Comparison of ENCODE assay signal across 12 cellular contexts in the genomic region with DNA sequence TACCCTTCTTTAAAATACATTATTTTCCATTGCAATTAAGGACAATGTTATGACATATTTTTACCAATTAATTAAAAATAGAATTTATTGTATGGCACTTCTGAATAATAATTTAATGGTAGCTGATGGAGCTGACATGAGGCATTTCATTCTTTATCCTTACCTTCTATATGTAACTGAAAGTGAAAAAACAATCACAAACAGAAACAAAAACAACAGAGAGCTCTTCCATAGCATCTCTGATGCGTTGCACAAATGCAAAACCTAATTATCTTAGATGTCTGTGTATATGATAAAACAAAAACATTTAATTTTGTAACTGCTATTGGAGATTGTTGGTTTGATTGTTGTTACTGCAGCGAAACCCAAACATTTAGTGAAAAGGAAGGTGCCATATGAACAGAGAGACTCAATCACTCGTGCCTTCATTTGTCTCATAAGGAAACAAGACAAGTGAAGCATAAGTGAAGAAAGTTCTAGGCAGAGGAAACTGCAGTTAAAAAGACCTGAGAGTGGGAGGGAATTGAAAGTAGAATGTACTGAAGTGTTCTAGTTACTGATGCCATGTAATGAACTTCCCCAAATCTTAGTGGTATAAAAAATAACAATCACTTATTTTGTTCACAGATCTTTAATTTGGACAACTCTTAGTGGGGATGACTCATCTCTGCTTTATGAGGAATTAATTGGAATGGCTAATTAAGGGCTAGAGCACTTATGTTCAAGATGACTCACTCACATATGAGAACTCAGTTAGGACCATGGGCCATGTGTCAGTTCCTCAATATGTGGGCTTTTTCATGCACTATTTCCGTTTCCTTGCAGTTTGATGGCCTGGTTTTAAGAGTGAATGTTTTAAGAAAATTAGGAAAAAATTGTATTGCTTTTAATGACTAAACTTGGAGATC.
DNase-seq lines count a peak whose midpoint lies in the region; ATAC-seq and TF ChIP-seq lines count a peak whose summit lies in the region.
"Had no signal": no experiment of that assay in that cellular context is flagged by ENCODE, and none has a peak within 500 bp of the region (broad histone marks: within the 10 kb centered on the region; RNA-seq: fewer than 3 reads in every experiment).

No MANE protein-coding gene starts in this region.

- H3K9me3 Mint-ChIP-seq in activated naive CD4-positive, alpha-beta T cell treated with anti-CD3 and anti-CD28 coated beads, Interleukin-2, amount 10 ng/mL, durations not matched to agents 7 days and 5 days, result no peaks in the 10 kb centered on the region
- peaks cover 0 to 6% (median 0%) of the 10 kb centered on the region in 11 donors for H3K9me3 Mint-ChIP-seq in naive thymus-derived CD4-positive, alpha-beta T cell

- no peak overlapping the region for H3K4me3 Mint-ChIP-seq in activated naive CD4-positive, alpha-beta T cell treated with anti-CD3 and anti-CD28 coated beads, Interleukin-2, amount 10 ng/mL, durations not matched to agents 7 days and 5 days
- no peak overlapping the region for H3K4me3 Mint-ChIP-seq in naive thymus-derived CD4-positive, alpha-beta T cell
- H3K4me3 Mint-ChIP-seq: central memory CD8-positive, alpha-beta T cell had no signal

- DNase-seq in GM12864 (ENCODE audit: low read depth) (peak; percentile 4), Kasumi-1 (lab: John Stamatoyannopoulos, UW) (peak; percentile 30 to 36), ureter (ENCODE audit: low spot score) (no peak)
- no peak for DNase-seq in activated naive CD4-positive, alpha-beta T cell treated with anti-CD3 and anti-CD28 coated beads, Interleukin-2, amount 10 ng/mL, durations not matched to agents 7 days and 5 days
- no peak for DNase-seq in naive thymus-derived CD4-positive, alpha-beta T cell
- no peak for DNase-seq in activated CD8-positive, alpha-beta memory T cell treated with anti-CD3 and anti-CD28 coated beads, Interleukin-2, amount 50 U/mL, for 48 hours
- DNase-seq: activated CD4-positive, CD25-positive, alpha-beta regulatory T cell treated with anti-CD3 and anti-CD28 coated beads, Interleukin-2, amount 50 U/mL, for 72 hours had no signal

- no peak overlapping the region for H3K27ac ChIP-seq in naive thymus-derived CD4-positive, alpha-beta T cell (ENCODE audit: low read depth, low read length)
- H3K27ac ChIP-seq: SJSA1 had no signal

- H3K27ac Mint-ChIP-seq in activated naive CD4-positive, alpha-beta T cell treated with anti-CD3 and anti-CD28 coated beads, Interleukin-2, amount 10 ng/mL, durations not matched to agents 7 days and 5 days, result no peak overlapping the region
- H3K27ac Mint-ChIP-seq in naive thymus-derived CD4-positive, alpha-beta T cell, result no peak overlapping the region

- H3K9me3 ChIP-seq in naive thymus-derived CD4-positive, alpha-beta T cell (ENCODE audit: control insufficient read depth in 2 of 3, low read length in 3 of 3), result no peaks in the 10 kb centered on the region
- H3K9me3 ChIP-seq: SJSA1 had no signal

- no peaks in the 10 kb centered on the region for H3K4me1 ChIP-seq in naive thymus-derived CD4-positive, alpha-beta T cell (ENCODE audit: control insufficient read depth in 2 of 2, insufficient read depth in 2 of 2, low read length in 2 of 2)
- H3K4me1 ChIP-seq: SJSA1 had no signal

- no peaks in the 10 kb centered on the region for H3K27me3 ChIP-seq in naive thymus-derived CD4-positive, alpha-beta T cell (ENCODE audit: control insufficient read depth in 2 of 2, insufficient read depth in 2 of 2, low read length in 2 of 2)
- H3K27me3 ChIP-seq: SJSA1 had no signal

- H3K27me3 Mint-ChIP-seq in activated naive CD4-positive, alpha-beta T cell treated with anti-CD3 and anti-CD28 coated beads, Interleukin-2, amount 10 ng/mL, durations not matched to agents 7 days and 5 days, result no peaks in the 10 kb centered on the region
- H3K27me3 Mint-ChIP-seq in naive thymus-derived CD4-positive, alpha-beta T cell, result no peaks in the 10 kb centered on the region
- H3K27me3 Mint-ChIP-seq: central memory CD8-positive, alpha-beta T cell had no signal

- CTCF ChIA-PET in activated naive CD4-positive, alpha-beta T cell treated with anti-CD3 and anti-CD28 coated beads, Interleukin-2, amount 10 ng/mL, durations not matched to agents 7 days and 5 days (lab: Charles Lee), result interaction anchor here (0.7 kb wide), 1 partner anchor 13 kb away, joined by 3 read pairs; no protein-coding TSS in a partner anchor
- CTCF ChIA-PET in naive thymus-derived CD4-positive, alpha-beta T cell (lab: Charles Lee), result no interaction called here

- no peak for TF ChIP-seq CTCF in GM12864 (IDR thresholded peaks at IDR 0.05; ENCODE audit: low read depth, low read length, missing control alignments)

- no peaks in the 10 kb centered on the region for H3K36me3 Mint-ChIP-seq in activated naive CD4-positive, alpha-beta T cell treated with anti-CD3 and anti-CD28 coated beads, Interleukin-2, amount 10 ng/mL, durations not matched to agents 7 days and 5 days
- H3K36me3 Mint-ChIP-seq in naive thymus-derived CD4-positive, alpha-beta T cell, result no peaks in the 10 kb centered on the region

- ATAC-seq in GM19455 (IDR thresholded peaks at IDR 0.05; ENCODE audit: unreplicated experiment) (peak; percentile 75), HG02885 (IDR thresholded peaks at IDR 0.05; ENCODE audit: poor library complexity, unreplicated experiment) (peak; percentile 80)
- ATAC-seq in naive thymus-derived CD4-positive, alpha-beta T cell, result no peak

- POLR2A ChIA-PET in naive thymus-derived CD4-positive, alpha-beta T cell (lab: Charles Lee), result no interaction called here

- no peaks in the 10 kb centered on the region for H3K36me3 ChIP-seq in naive thymus-derived CD4-positive, alpha-beta T cell (ENCODE audit: control insufficient read depth in 2 of 3, insufficient read depth in 3 of 3, low read length in 3 of 3)
- H3K36me3 ChIP-seq: SJSA1 had no signal

- H3K4me3 ChIP-seq in GM12864 (ENCODE audit: low read depth, low read length), result no peak overlapping the region
- no peak overlapping the region for H3K4me3 ChIP-seq in naive thymus-derived CD4-positive, alpha-beta T cell (ENCODE audit: low read length)
- H3K4me3 ChIP-seq: SJSA1, smooth muscle cell had no signal

- intact Hi-C loops in naive thymus-derived CD4-positive, alpha-beta T cell (cut with micrococcal nuclease), result no loop called here

- no peaks in the 10 kb centered on the region for H3K4me1 Mint-ChIP-seq in activated naive CD4-positive, alpha-beta T cell treated with anti-CD3 and anti-CD28 coated beads, Interleukin-2, amount 10 ng/mL, durations not matched to agents 7 days and 5 days
- no peaks in the 10 kb centered on the region for H3K4me1 Mint-ChIP-seq in naive thymus-derived CD4-positive, alpha-beta T cell
- H3K4me1 Mint-ChIP-seq: central memory CD8-positive, alpha-beta T cell had no signal

Comparison
In these comparisons a context has a peak if more than half of its experiments do, and no peak if none do; other contexts are left out.
1. DNase-seq: peak in GM12864 (single experiment) and Kasumi-1 (2 of 2); none in ureter (single experiment), activated naive CD4-positive, alpha-beta T cell treated with anti-CD3 and anti-CD28 coated beads, Interleukin-2, amount 10 ng/mL, durations not matched to agents 7 days and 5 days (single experiment), naive thymus-derived CD4-positive, alpha-beta T cell (0 of 9) and activated CD8-positive, alpha-beta memory T cell treated with anti-CD3 and anti-CD28 coated beads, Interleukin-2, amount 50 U/mL, for 48 hours (single experiment).